Comparison of ENCODE assay signal across 11 cellular contexts in genomic region chr12:69405466-69405865, GRCh38. TPM values are rescaled to one million over a fixed set of nuclear protein-coding genes. Genes with fewer than 3 reads are reported as not detected.
DNase-seq lines count a peak whose midpoint lies in the region; ATAC-seq and TF ChIP-seq lines count a peak whose summit lies in the region.
"Had no signal": no experiment of that assay in that cellular context is flagged by ENCODE, and none has a peak within 500 bp of the region (broad histone marks: within the 10 kb centered on the region; RNA-seq: fewer than 3 reads in every experiment).

No MANE protein-coding gene starts in this region.

- ATAC-seq in lower lobe of right lung (peak; percentile 33 to 62), GM21360 (IDR thresholded peaks at IDR 0.05; ENCODE audit: unreplicated experiment) (no peak)

- H3K9me3 ChIP-seq in lower lobe of right lung, result no peaks in the 10 kb centered on the region
- H3K9me3 ChIP-seq in HAP-1, result no peaks in the 10 kb centered on the region
- H3K9me3 ChIP-seq: colonic mucosa, Peyer's patch had no signal

- no peak overlapping the region for H2AFZ ChIP-seq in ACC112 (ENCODE audit: low read length, unreplicated experiment)

- H3K36me3 ChIP-seq in ACC112 (ENCODE audit: insufficient read depth, low read length) (no peaks in the 10 kb centered on the region), lower lobe of right lung (no peaks in the 10 kb centered on the region), HAP-1 (replicated peaks) (no peaks in the 10 kb centered on the region)
- H3K36me3 ChIP-seq: colonic mucosa, Peyer's patch had no signal

- no peaks in the 10 kb centered on the region for H3K79me2 ChIP-seq in ACC112 (ENCODE audit: control insufficient read depth, insufficient read depth, low read length, unreplicated experiment)

- H3K4me1 ChIP-seq in ACC112 (ENCODE audit: control insufficient read depth, insufficient read depth, low read length, unreplicated experiment) (peaks cover 19% of the 10 kb centered on the region), lower lobe of right lung (no peaks in the 10 kb centered on the region), HAP-1 (no peaks in the 10 kb centered on the region)
- H3K4me1 ChIP-seq: colonic mucosa, Peyer's patch had no signal

- DNase-seq in HT-29 (ENCODE audit: low spot score) (peak; percentile 41), brain pericyte (ENCODE audit: low read depth, low spot score) (peak; percentile 49), lower lobe of right lung (no peak), NCI-H510A treated with DMSO at 0.1 percent for 48 hours (lab: John Stamatoyannopoulos, UW) (no peak), HAP-1 (ENCODE audit: low spot score in 2 of 2) (no peak), NCI-H2107 treated with DMSO at 0.1 percent for 48 hours (lab: John Stamatoyannopoulos, UW; ENCODE audit: unreplicated experiment) (no peak)
- DNase-seq: CD4-positive, CD25-positive, alpha-beta regulatory T cell; colonic mucosa; Peyer's patch had no signal

- H3K4me3 ChIP-seq in ACC112 (ENCODE audit: low read depth, low read length) (peak overlapping the region; percentile 58), lower lobe of right lung (no peak overlapping the region), HAP-1 (no peak overlapping the region)
- H3K4me3 ChIP-seq: colonic mucosa, Peyer's patch had no signal

- intact Hi-C loops in lower lobe of right lung (cut with DNase I), result no loop called here

- in situ Hi-C loops in HAP-1 (cut with MboI; ENCODE audit: low sequenced_read_pairs), result no loop called here

- TF ChIP-seq CTCF in lower lobe of right lung (IDR thresholded peaks at IDR 0.05), result no peak

- H3K27ac ChIP-seq in ACC112 (ENCODE audit: low read depth, low read length) (peak overlapping the region; percentile 70), lower lobe of right lung (no peak overlapping the region)
- H3K27ac ChIP-seq: colonic mucosa, Peyer's patch had no signal

- H3K27me3 ChIP-seq in ACC112 (ENCODE audit: insufficient read depth, low read length), result no peaks in the 10 kb centered on the region
- H3K27me3 ChIP-seq in lower lobe of right lung (ENCODE audit: low read depth), result no peaks in the 10 kb centered on the region
- H3K27me3 ChIP-seq in HAP-1 (ENCODE audit: low read depth), result no peaks in the 10 kb centered on the region
- H3K27me3 ChIP-seq: colonic mucosa, Peyer's patch had no signal

RNA-seq across cellular contexts. Expression of gene YEATS4, which starts 45.9 kb away (rescaled TPM):
- 34.1 and 40.0 TPM in 2 replicates for total RNA-seq in HT-29 (2014; rRNA removed; shearing (Covaris generic))
- total RNA-seq in lower lobe of right lung, result 11.4 TPM

RNA-seq across cellular contexts. Expression of gene LYZ, which starts 57.3 kb away (rescaled TPM):
- 1,236 and 1,299 TPM in 2 replicates for total RNA-seq in HT-29 (2014; rRNA removed; shearing (Covaris generic))
- total RNA-seq in lower lobe of right lung, result 1,458 TPM

Comparison
In these comparisons a context has a peak if more than half of its experiments do, and no peak if none do; other contexts are left out.
1. DNase-seq: peak in HT-29 (single experiment) and brain pericyte (single experiment); none in lower lobe of right lung (single experiment), NCI-H510A treated with DMSO at 0.1 percent for 48 hours (single experiment), HAP-1 (0 of 2) and NCI-H2107 treated with DMSO at 0.1 percent for 48 hours (single experiment).